Comparison of ENCODE assay signal across 16 cellular contexts in the genomic region with DNA sequence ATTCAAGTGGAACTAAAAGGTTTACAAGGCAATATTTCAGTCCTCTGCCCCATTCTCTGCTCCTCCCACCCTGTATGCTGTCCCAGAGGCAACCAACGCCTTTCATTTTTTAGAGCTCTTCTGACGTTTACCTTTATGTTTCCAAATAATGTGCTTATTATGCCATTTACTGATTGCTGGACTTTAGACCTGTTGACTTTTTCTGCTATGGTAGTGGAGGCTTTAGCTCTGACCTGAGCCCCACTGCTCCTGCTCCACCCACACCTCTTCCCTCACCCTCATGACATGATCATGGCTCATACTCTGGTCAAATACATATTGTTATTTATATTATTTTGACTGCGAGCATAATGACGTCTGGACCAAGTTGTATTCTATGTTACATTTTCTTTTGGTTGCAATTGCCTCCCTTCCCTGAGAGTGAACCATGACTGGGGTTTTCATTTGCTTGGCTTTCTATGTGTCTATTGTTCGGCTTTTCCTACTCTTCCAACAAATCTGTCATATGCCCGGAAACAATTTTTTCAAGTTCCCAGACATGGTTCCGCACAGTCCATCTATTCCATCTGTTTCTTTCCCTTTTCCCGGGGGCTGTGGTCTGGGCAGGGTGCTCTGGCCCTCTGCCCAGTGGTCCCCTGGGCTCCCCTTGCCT. TPM values are rescaled to one million over a fixed set of nuclear protein-coding genes. Genes with fewer than 3 reads are reported as not detected.
DNase-seq lines count a peak whose midpoint lies in the region; ATAC-seq and TF ChIP-seq lines count a peak whose summit lies in the region.
"Had no signal": no experiment of that assay in that cellular context is flagged by ENCODE, and none has a peak within 500 bp of the region (broad histone marks: within the 10 kb centered on the region; RNA-seq: fewer than 3 reads in every experiment).

No MANE protein-coding gene starts in this region.

- TF ChIP-seq POLR2A in right lobe of liver (IDR thresholded peaks at IDR 0.05): no peak

- H3K27ac ChIP-seq in OCI-LY3 (ENCODE audit: low read length) (peak overlapping the region; percentile 29), hepatocyte (peak overlapping the region; percentile 71), right lobe of liver (no peak overlapping the region)
- H3K27ac ChIP-seq: BLaER1 treated with 17β-estradiol and CSF1 and Interleukin-3, amounts not matched to agents 10 nM and 100 nM; GM23248 had no signal

- 88% methylated on average over 8 of the region's 8 CpGs for WGBS in hepatocyte (ENCODE audit: low lambda C conversion rate, missing lambda C conversion rate)
- 66% methylated on average over 8 of the region's 8 CpGs for WGBS in right lobe of liver (ENCODE audit: insufficient coverage, low coverage, low lambda C conversion rate, missing lambda C conversion rate)

- H3K36me3 ChIP-seq in OCI-LY3 (replicated peaks; ENCODE audit: low read depth, low read length): no peaks in the 10 kb centered on the region
- H3K36me3 ChIP-seq in hepatocyte (replicated peaks; ENCODE audit: insufficient read depth, low read depth): no peaks in the 10 kb centered on the region
- H3K36me3 ChIP-seq in right lobe of liver: no peaks in the 10 kb centered on the region
- H3K36me3 ChIP-seq: BLaER1 treated with 17β-estradiol and CSF1 and Interleukin-3, amounts not matched to agents 10 nM and 100 nM had no signal

- no peak overlapping the region for H3K4me3 Mint-ChIP-seq in endothelial cell (ENCODE audit: unreplicated experiment)
- H3K4me3 Mint-ChIP-seq: CD4-positive, CD25-positive, alpha-beta regulatory T cell; IgD-negative memory B cell had no signal

- H3K9ac ChIP-seq in OCI-LY3 (ENCODE audit: low read length): peak overlapping the region; percentile 6; the same call in 1 of the 2 replicates
- H3K9ac ChIP-seq: BLaER1 treated with 17β-estradiol and CSF1 and Interleukin-3, amounts not matched to agents 10 nM and 100 nM; GM23248 had no signal

- TF ChIP-seq CTCF in OCI-LY3 (IDR thresholded peaks at IDR 0.05; ENCODE audit: low read depth, low read length) (no peak), hepatocyte (IDR thresholded peaks at IDR 0.05; ENCODE audit: poor library complexity) (no peak), right lobe of liver (IDR thresholded peaks at IDR 0.05) (no peak), endothelial cell (IDR thresholded peaks at IDR 0.05; ENCODE audit: unreplicated experiment) (no peak)

- ATAC-seq in right lobe of liver: peak; percentile 62 to 84 (median 74)
- no peak for ATAC-seq in GM18909 (IDR thresholded peaks at IDR 0.05; ENCODE audit: poor library complexity, unreplicated experiment)
- ATAC-seq in stimulated activated naive CD8-positive, alpha-beta T cell treated with anti-CD3 and anti-CD28 coated beads, Interleukin-15, Interleukin-2, amounts not matched to agents 100 U/mL and 50 U/mL, for 24 hours: no peak
- ATAC-seq: HCT116 had no signal

- peak overlapping the region; percentile 15; the same call in 1 of the 2 replicates for H2AFZ ChIP-seq in OCI-LY3 (ENCODE audit: low read depth, low read length)
- peak overlapping the region; percentile 20 for H2AFZ ChIP-seq in hepatocyte
- H2AFZ ChIP-seq: GM23248 had no signal

- H3K27me3 Mint-ChIP-seq in endothelial cell (ENCODE audit: unreplicated experiment): no peaks in the 10 kb centered on the region

- no peaks in the 10 kb centered on the region for H3K4me1 Mint-ChIP-seq in endothelial cell (ENCODE audit: unreplicated experiment)
- H3K4me1 Mint-ChIP-seq: IgD-negative memory B cell had no signal

- H3K9me2 ChIP-seq in hepatocyte (replicated peaks; ENCODE audit: insufficient read depth): no peaks in the 10 kb centered on the region

- H3K79me2 ChIP-seq in OCI-LY3 (ENCODE audit: low read length) (no peaks in the 10 kb centered on the region), hepatocyte (no peaks in the 10 kb centered on the region)

- no peak overlapping the region for H3K27ac Mint-ChIP-seq in endothelial cell (ENCODE audit: unreplicated experiment)
- H3K27ac Mint-ChIP-seq: IgD-negative memory B cell had no signal

- H3K4me3 ChIP-seq in OCI-LY3 (ENCODE audit: low read length) (peak overlapping the region; percentile 53), hepatocyte (no peak overlapping the region), right lobe of liver (no peak overlapping the region)
- H3K4me3 ChIP-seq: BLaER1 treated with 17β-estradiol and CSF1 and Interleukin-3, amounts not matched to agents 10 nM and 100 nM; GM23248 had no signal

- no peaks in the 10 kb centered on the region for H3K9me3 ChIP-seq in OCI-LY3 (ENCODE audit: insufficient read depth, low read length)
- no peaks in the 10 kb centered on the region for H3K9me3 ChIP-seq in hepatocyte (ENCODE audit: low read depth)
- H3K9me3 ChIP-seq in right lobe of liver: no peaks in the 10 kb centered on the region
- H3K9me3 ChIP-seq: BLaER1 treated with 17β-estradiol and CSF1 and Interleukin-3, amounts not matched to agents 10 nM and 100 nM had no signal

- no peaks in the 10 kb centered on the region for H4K20me1 ChIP-seq in OCI-LY3 (ENCODE audit: insufficient read depth, low read length)
- H4K20me1 ChIP-seq in hepatocyte (ENCODE audit: insufficient read depth, poor library complexity, severe bottlenecking): no peaks in the 10 kb centered on the region
- H4K20me1 ChIP-seq: BLaER1 treated with 17β-estradiol and CSF1 and Interleukin-3, amounts not matched to agents 10 nM and 100 nM had no signal

- peaks cover 18% of the 10 kb centered on the region for H3K4me1 ChIP-seq in OCI-LY3 (ENCODE audit: low read length)
- H3K4me1 ChIP-seq in hepatocyte (ENCODE audit: insufficient read depth): peaks cover 10% of the 10 kb centered on the region
- no peaks in the 10 kb centered on the region for H3K4me1 ChIP-seq in right lobe of liver
- H3K4me1 ChIP-seq: BLaER1 treated with 17β-estradiol and CSF1 and Interleukin-3, amounts not matched to agents 10 nM and 100 nM had no signal

- no peaks in the 10 kb centered on the region for H3K9me3 Mint-ChIP-seq in endothelial cell (ENCODE audit: unreplicated experiment)
- H3K9me3 Mint-ChIP-seq: CD4-positive, CD25-positive, alpha-beta regulatory T cell had no signal

- intact Hi-C loops in right lobe of liver (cut with DNase I): no loop called here

- H3K36me3 Mint-ChIP-seq in endothelial cell (ENCODE audit: low read depth, unreplicated experiment): no peaks in the 10 kb centered on the region
- H3K36me3 Mint-ChIP-seq: CD4-positive, CD25-positive, alpha-beta regulatory T cell; IgD-negative memory B cell had no signal

- H3K4me2 ChIP-seq in OCI-LY3 (ENCODE audit: low read length): peak overlapping the region; percentile 80
- no peak overlapping the region for H3K4me2 ChIP-seq in hepatocyte
- H3K4me2 ChIP-seq: BLaER1 treated with 17β-estradiol and CSF1 and Interleukin-3, amounts not matched to agents 10 nM and 100 nM had no signal

- H3K27me3 ChIP-seq in OCI-LY3 (ENCODE audit: low read depth, low read length) (no peaks in the 10 kb centered on the region), hepatocyte (no peaks in the 10 kb centered on the region), right lobe of liver (no peaks in the 10 kb centered on the region)
- H3K27me3 ChIP-seq: BLaER1 treated with 17β-estradiol and CSF1 and Interleukin-3, amounts not matched to agents 10 nM and 100 nM had no signal

- DNase-seq in COLO829 (ENCODE audit: low spot score) (peak; percentile 56), hepatocyte (ENCODE audit: low spot score) (peak; percentile 32), right lobe of liver (no peak), endothelial cell (ENCODE audit: low spot score) (no peak), OCI-M1 (lab: John Stamatoyannopoulos, UW) (no peak)
- no peak for DNase-seq in stimulated activated naive CD8-positive, alpha-beta T cell treated with anti-CD3 and anti-CD28 coated beads, Interleukin-15, Interleukin-2, amounts not matched to agents 100 U/mL and 50 U/mL, for 24 hours
- DNase-seq: 8988T, Calu3, GF-D8, GM23248 had no signal

RNA-seq across cellular contexts. Expression of gene GJB6, which starts 31.4 kb away (rescaled TPM):
- total RNA-seq in hepatocyte (0.52 and 2.2 TPM in 2 replicates), right lobe of liver (not detected), endothelial cell (ENCODE audit: unreplicated experiment) (0.23 TPM)
- polyA plus RNA-seq in hepatocyte: 0.79 and 1.2 TPM in 2 replicates
- total RNA-seq: GM23248 had no signal
- polyA plus RNA-seq: GM23248, IgD-negative memory B cell had no signal

Comparison
In these comparisons a context has a peak if more than half of its experiments do, and no peak if none do; other contexts are left out.
1. DNase-seq: peak in COLO829 (single experiment) and hepatocyte (single experiment); none in right lobe of liver (0 of 3), endothelial cell (single experiment), stimulated activated naive CD8-positive, alpha-beta T cell treated with anti-CD3 and anti-CD28 coated beads, Interleukin-15, Interleukin-2, amounts not matched to agents 100 U/mL and 50 U/mL, for 24 hours (single experiment) and OCI-M1 (single experiment).
2. H3K27ac ChIP-seq: peak in OCI-LY3 (single experiment) and hepatocyte (single experiment); none in right lobe of liver (0 of 3).
3. ATAC-seq: peak in right lobe of liver (4 of 4); none in GM18909 (single experiment) and stimulated activated naive CD8-positive, alpha-beta T cell treated with anti-CD3 and anti-CD28 coated beads, Interleukin-15, Interleukin-2, amounts not matched to agents 100 U/mL and 50 U/mL, for 24 hours (single experiment).